ENCODE assay signal across 26 cellular contexts in genomic region chr10:60565492-60565891, GRCh38.
"Had no signal": no experiment of that assay in that cellular context is flagged by ENCODE, and none has a peak within 500 bp of the region (broad histone marks: within the 10 kb centered on the region; RNA-seq: fewer than 3 reads in every experiment).

No MANE protein-coding gene starts in this region.

- H3K27ac Mint-ChIP-seq: activated B cell treated with CpG ODN at 0.5 μM for 24 hours; activated CD8-positive, alpha-beta T cell treated with anti-CD3 and anti-CD28 coated beads, Interleukin-2, amount 10 ng/mL, durations not matched to agents 7 days and 5 days; activated naive CD8-positive, alpha-beta T cell treated with anti-CD3 and anti-CD28 coated beads for 36 hours; T-helper 17 cell had no signal

- H3K36me3 ChIP-seq: brain microvascular endothelial cell, cardiac muscle cell, MG63 had no signal

- H3K4me3 Mint-ChIP-seq: activated B cell treated with CpG ODN at 0.5 μM for 24 hours; activated CD8-positive, alpha-beta T cell treated with anti-CD3 and anti-CD28 coated beads, Interleukin-2, amount 10 ng/mL, durations not matched to agents 7 days and 5 days; activated naive CD8-positive, alpha-beta T cell treated with anti-CD3 and anti-CD28 coated beads for 36 hours; T-helper 17 cell had no signal

- DNase-seq: activated B cell treated with CpG ODN at 0.5 μM for 24 hours; activated CD4-positive, alpha-beta T cell treated with anti-CD3 and anti-CD28 coated beads for 1 hour; activated CD4-positive, alpha-beta T cell treated with anti-CD3 and anti-CD28 coated beads, Interleukin-2, amount 50 U/mL, for 4 hours; activated CD8-positive, alpha-beta memory T cell treated with anti-CD3 and anti-CD28 coated beads, Interleukin-2, amount 50 U/mL, for 48 hours; activated CD8-positive, alpha-beta T cell treated with anti-CD3 and anti-CD28 coated beads, Interleukin-2, amount 10 ng/mL, durations not matched to agents 7 days and 5 days; activated effector memory CD4-positive, alpha-beta T cell treated with anti-CD3 and anti-CD28 coated beads, Interleukin-2, amount 50 U/mL, for 16 hours; activated naive CD4-positive, alpha-beta T cell treated with Interleukin-2 at 50 U/mL for 16 hours; activated naive CD8-positive, alpha-beta T cell treated with anti-CD3 and anti-CD28 coated beads for 36 hours; activated T-cell treated with anti-CD3 and anti-CD28 coated beads, Interleukin-2, amount 50 U/mL, for 4 hours; brain microvascular endothelial cell; cerebellar nuclear complex; MG63; MV-4-11; NCI-H1092 treated with DMSO at 0.1 percent for 48 hours; NCI-H1417 treated with DMSO at 0.1 percent for 48 hours; NCI-H1694; NCI-H2029; NCI-H2107; NCI-H2171 treated with DMSO at 0.1 percent for 48 hours; NCI-H226; NCI-H526; NCI-H774; SIG-M5; T-helper 17 cell; T-helper 9 cell had no signal

- H3K4me1 Mint-ChIP-seq: activated naive CD8-positive, alpha-beta T cell treated with anti-CD3 and anti-CD28 coated beads for 36 hours had no signal

- H3K4me3 ChIP-seq: cardiac muscle cell, MG63 had no signal

- ATAC-seq: activated CD8-positive, alpha-beta T cell treated with anti-CD3 and anti-CD28 coated beads, Interleukin-2, amount 10 ng/mL, durations not matched to agents 7 days and 5 days; T-helper 17 cell had no signal

- H3K27me3 ChIP-seq: brain microvascular endothelial cell, cardiac muscle cell, MG63 had no signal

- H3K27me3 Mint-ChIP-seq: T-helper 17 cell had no signal

- H3K27ac ChIP-seq: brain microvascular endothelial cell, cardiac muscle cell had no signal

- H3K9me3 Mint-ChIP-seq: activated naive CD8-positive, alpha-beta T cell treated with anti-CD3 and anti-CD28 coated beads for 36 hours had no signal

- H3K36me3 Mint-ChIP-seq: activated naive CD8-positive, alpha-beta T cell treated with anti-CD3 and anti-CD28 coated beads for 36 hours had no signal
